Comparison of ENCODE assay signal across 8 cellular contexts in genomic region chr3:183636221-183637105, GRCh38. TPM values are rescaled to one million over a fixed set of nuclear protein-coding genes. Genes with fewer than 3 reads are reported as not detected.
A peak's percentile ranks its signal among the peaks of the same experiment; 100 is the strongest.
DNase-seq lines count a peak whose midpoint lies in the region; ATAC-seq and TF ChIP-seq lines count a peak whose summit lies in the region.

No MANE protein-coding gene starts in this region.

- H3K4me3 ChIP-seq in left ventricle myocardium inferior = peak overlapping the region; percentile 91
- peak overlapping the region; percentile 100 for H3K4me3 ChIP-seq in upper lobe of right lung

- no peaks in the 10 kb centered on the region for H3K9me3 Mint-ChIP-seq in T-helper 1 cell treated with Interleukin-12 subunit alpha and Interleukin-12 subunit beta and Interleukin-4 antibody, amounts not matched to agents 30 μg/mL and 1 μg/mL, for 36 hours

- ATAC-seq in GM18498 (IDR thresholded peaks at IDR 0.05; ENCODE audit: unreplicated experiment) = peak; percentile 84
- peak; percentile 80 for ATAC-seq in HG02885 (IDR thresholded peaks at IDR 0.05; ENCODE audit: poor library complexity, unreplicated experiment)
- peak; percentile 92 for ATAC-seq in upper lobe of right lung

- no peaks in the 10 kb centered on the region for H3K27me3 ChIP-seq in left ventricle myocardium inferior (ENCODE audit: low read depth)
- H3K27me3 ChIP-seq in upper lobe of right lung = no peaks in the 10 kb centered on the region

- peak overlapping the region; percentile 92 for H3K27ac Mint-ChIP-seq in T-helper 1 cell treated with Interleukin-12 subunit alpha and Interleukin-12 subunit beta and Interleukin-4 antibody, amounts not matched to agents 30 μg/mL and 1 μg/mL, for 36 hours

- peak; percentile 95 for DNase-seq in NCI-H1694 (lab: John Stamatoyannopoulos, UW)
- peak; percentile 49 to 97 (median 92) for DNase-seq in amygdala (lab: John Stamatoyannopoulos, UW)
- peak; percentile 94 for DNase-seq in left ventricle myocardium inferior
- DNase-seq in posterior vena cava (ENCODE audit: low spot score) = peak; percentile 97
- peak; percentile 96 for DNase-seq in upper lobe of right lung

- H3K9me3 ChIP-seq in left ventricle myocardium inferior (replicated peaks) (no peaks in the 10 kb centered on the region), upper lobe of right lung (no peaks in the 10 kb centered on the region)

- H3K4me3 Mint-ChIP-seq in T-helper 1 cell treated with Interleukin-12 subunit alpha and Interleukin-12 subunit beta and Interleukin-4 antibody, amounts not matched to agents 30 μg/mL and 1 μg/mL, for 36 hours = peak overlapping the region; percentile 87

- H3K27me3 Mint-ChIP-seq in T-helper 1 cell treated with Interleukin-12 subunit alpha and Interleukin-12 subunit beta and Interleukin-4 antibody, amounts not matched to agents 30 μg/mL and 1 μg/mL, for 36 hours (ENCODE audit: low read depth) = no peaks in the 10 kb centered on the region

- intact Hi-C loops in left ventricle myocardium inferior (cut with micrococcal nuclease) (no loop called here), posterior vena cava (cut with DNase I) (no loop called here), upper lobe of right lung (cut with DNase I) (no loop called here)

- TF ChIP-seq CTCF in left ventricle myocardium inferior (IDR thresholded peaks at IDR 0.05; ENCODE audit: borderline replicate concordance) (no peak), upper lobe of right lung (IDR thresholded peaks at IDR 0.05) (no peak)

- peaks cover 4% of the 10 kb centered on the region for H3K36me3 ChIP-seq in left ventricle myocardium inferior
- H3K36me3 ChIP-seq in upper lobe of right lung = no peaks in the 10 kb centered on the region

- no peaks in the 10 kb centered on the region for H3K36me3 Mint-ChIP-seq in T-helper 1 cell treated with Interleukin-12 subunit alpha and Interleukin-12 subunit beta and Interleukin-4 antibody, amounts not matched to agents 30 μg/mL and 1 μg/mL, for 36 hours (ENCODE audit: low read depth)

- H3K27ac ChIP-seq in left ventricle myocardium inferior (replicated peaks) (peak overlapping the region; percentile 99), upper lobe of right lung (peak overlapping the region; percentile 99)

- H3K4me1 Mint-ChIP-seq in T-helper 1 cell treated with Interleukin-12 subunit alpha and Interleukin-12 subunit beta and Interleukin-4 antibody, amounts not matched to agents 30 μg/mL and 1 μg/mL, for 36 hours (ENCODE audit: low read depth) = peaks cover 27% of the 10 kb centered on the region

- H3K4me1 ChIP-seq in left ventricle myocardium inferior = peaks cover 67% of the 10 kb centered on the region
- peaks cover 29% of the 10 kb centered on the region for H3K4me1 ChIP-seq in upper lobe of right lung

RNA-seq across cellular contexts. Expression of gene KLHL24, which starts 1.0 kb away (rescaled TPM):
- total RNA-seq in left ventricle myocardium inferior = 217 TPM
- total RNA-seq in posterior vena cava = 10 to 100 TPM; 33.3 to 35.5 TPM
- total RNA-seq in upper lobe of right lung = 82.8 TPM

Comparison
In these comparisons a context has a peak if more than half of its experiments do, and no peak if none do; other contexts are left out.
1. Peak in every context shown above with its lines: DNase-seq, ATAC-seq, H3K4me3 ChIP-seq and H3K27ac ChIP-seq.